ENCODE assay signal across 16 cellular contexts in the genomic region with DNA sequence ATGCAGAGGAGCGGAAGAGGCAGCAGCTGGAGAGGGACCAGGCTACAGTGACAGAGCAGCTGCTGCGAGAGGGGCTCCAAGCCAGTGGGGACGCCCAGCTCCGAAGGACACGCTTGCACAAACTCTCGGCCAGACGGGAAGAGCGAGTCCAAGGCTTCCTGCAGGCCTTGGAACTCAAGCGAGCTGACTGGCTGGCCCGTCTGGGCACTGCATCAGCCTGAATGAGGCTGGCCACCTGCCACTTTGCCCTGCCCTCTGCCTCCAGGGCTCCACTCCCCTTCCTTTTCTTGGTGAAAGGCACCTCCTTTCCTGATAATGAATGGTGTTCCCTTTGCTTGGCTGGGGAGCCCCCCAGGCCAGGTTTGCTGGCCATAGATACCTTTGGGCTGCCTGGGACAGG. TPM values are rescaled to one million over a fixed set of nuclear protein-coding genes. Genes with fewer than 3 reads are reported as not detected.
DNase-seq lines count a peak whose midpoint lies in the region; ATAC-seq and TF ChIP-seq lines count a peak whose summit lies in the region.
"Had no signal": no experiment of that assay in that cellular context is flagged by ENCODE, and none has a peak within 500 bp of the region (broad histone marks: within the 10 kb centered on the region; RNA-seq: fewer than 3 reads in every experiment).

No MANE protein-coding gene starts in this region.

- no peak for DNase-seq in activated naive CD8-positive, alpha-beta T cell treated with anti-CD3 and anti-CD28 coated beads for 36 hours
- no peak for DNase-seq in activated naive CD8-positive, alpha-beta T cell treated with anti-CD3 and anti-CD28 coated beads, Interleukin-2, amount 50 U/mL, for 24 hours
- no peak for DNase-seq in RWPE2 (ENCODE audit: low spot score)
- peak; percentile 33 for DNase-seq in left ventricle myocardium superior
- DNase-seq in stomach, result peak; percentile 45
- no peak for DNase-seq in A172 (ENCODE audit: low spot score)
- DNase-seq in stimulated activated CD8-positive, alpha-beta memory T cell treated with anti-CD3 and anti-CD28 coated beads, Interleukin-4, amount 100 ng/mL, for 48 hours, result no peak
- DNase-seq: AML-193; DND-41; islet precursor cell; NCI-H510A; stimulated activated naive CD8-positive, alpha-beta T cell treated with anti-CD3 and anti-CD28 coated beads, Interleukin-15, Interleukin-2, amounts not matched to agents 100 U/mL and 50 U/mL, for 24 hours had no signal

- peaks cover 25% of the 10 kb centered on the region for H3K4me1 Mint-ChIP-seq in activated naive CD8-positive, alpha-beta T cell treated with anti-CD3 and anti-CD28 coated beads for 36 hours
- peaks cover 24% of the 10 kb centered on the region for H3K4me1 Mint-ChIP-seq in activated naive CD8-positive, alpha-beta T cell treated with anti-CD3 and anti-CD28 coated beads, Interleukin-2, amount 50 U/mL, for 24 hours

- peak overlapping the region; percentile 21 for H3K27ac Mint-ChIP-seq in activated naive CD8-positive, alpha-beta T cell treated with anti-CD3 and anti-CD28 coated beads for 36 hours
- no peak overlapping the region for H3K27ac Mint-ChIP-seq in activated naive CD8-positive, alpha-beta T cell treated with anti-CD3 and anti-CD28 coated beads, Interleukin-2, amount 50 U/mL, for 24 hours
- H3K27ac Mint-ChIP-seq: activated naive CD4-positive, alpha-beta T cell treated with anti-CD3 and anti-CD28 coated beads, Interleukin-2, amount 50 U/mL, for 24 hours had no signal

- TF ChIP-seq CTCF in RWPE2 (IDR thresholded peaks at IDR 0.05; ENCODE audit: poor library complexity, severe bottlenecking), result no peak
- TF ChIP-seq CTCF in stomach (IDR thresholded peaks at IDR 0.05), result no peak

- peak overlapping the region; percentile 91 for H3K27ac ChIP-seq in RWPE2 (ENCODE audit: poor library complexity, severe bottlenecking)
- H3K27ac ChIP-seq in stomach, result no peak overlapping the region
- H3K27ac ChIP-seq: coronary artery had no signal

- no peak overlapping the region for H3K4me3 Mint-ChIP-seq in activated naive CD8-positive, alpha-beta T cell treated with anti-CD3 and anti-CD28 coated beads for 36 hours
- no peak overlapping the region for H3K4me3 Mint-ChIP-seq in activated naive CD8-positive, alpha-beta T cell treated with anti-CD3 and anti-CD28 coated beads, Interleukin-2, amount 50 U/mL, for 24 hours
- H3K4me3 Mint-ChIP-seq: activated naive CD4-positive, alpha-beta T cell treated with anti-CD3 and anti-CD28 coated beads, Interleukin-2, amount 50 U/mL, for 24 hours had no signal

- peaks cover 17% of the 10 kb centered on the region for H3K4me1 ChIP-seq in RWPE2 (ENCODE audit: insufficient read depth, poor library complexity, severe bottlenecking)
- H3K4me1 ChIP-seq in stomach, result peaks cover 18 to 44% (median 34%) of the 10 kb centered on the region in 4 donors

- intact Hi-C loops in left ventricle myocardium superior (cut with micrococcal nuclease), result no loop called here
- intact Hi-C loops in stomach (cut with DNase I; ENCODE audit: low total_unique reads), result no loop called here

- no peaks in the 10 kb centered on the region for H3K9me3 Mint-ChIP-seq in activated naive CD8-positive, alpha-beta T cell treated with anti-CD3 and anti-CD28 coated beads for 36 hours
- no peaks in the 10 kb centered on the region for H3K9me3 Mint-ChIP-seq in activated naive CD8-positive, alpha-beta T cell treated with anti-CD3 and anti-CD28 coated beads, Interleukin-2, amount 50 U/mL, for 24 hours
- H3K9me3 Mint-ChIP-seq: activated naive CD4-positive, alpha-beta T cell treated with anti-CD3 and anti-CD28 coated beads, Interleukin-2, amount 50 U/mL, for 24 hours had no signal

- H3K27me3 Mint-ChIP-seq in activated naive CD8-positive, alpha-beta T cell treated with anti-CD3 and anti-CD28 coated beads for 36 hours, result no peaks in the 10 kb centered on the region
- H3K27me3 Mint-ChIP-seq in activated naive CD8-positive, alpha-beta T cell treated with anti-CD3 and anti-CD28 coated beads, Interleukin-2, amount 50 U/mL, for 24 hours, result no peaks in the 10 kb centered on the region
- H3K27me3 Mint-ChIP-seq: activated naive CD4-positive, alpha-beta T cell treated with anti-CD3 and anti-CD28 coated beads, Interleukin-2, amount 50 U/mL, for 24 hours had no signal

- peaks cover 23% of the 10 kb centered on the region for H3K36me3 Mint-ChIP-seq in activated naive CD8-positive, alpha-beta T cell treated with anti-CD3 and anti-CD28 coated beads for 36 hours
- H3K36me3 Mint-ChIP-seq in activated naive CD8-positive, alpha-beta T cell treated with anti-CD3 and anti-CD28 coated beads, Interleukin-2, amount 50 U/mL, for 24 hours (ENCODE audit: low read depth), result peaks cover 33% of the 10 kb centered on the region

- ATAC-seq in activated naive CD8-positive, alpha-beta T cell treated with anti-CD3 and anti-CD28 coated beads, Interleukin-2, amount 50 U/mL, for 24 hours, result no peak
- no peak for ATAC-seq in RWPE2 (ENCODE audit: low read depth)
- ATAC-seq in left ventricle myocardium superior, result no peak
- no peak for ATAC-seq in HG03095 (IDR thresholded peaks at IDR 0.05; ENCODE audit: unreplicated experiment)
- ATAC-seq: GM12878; stimulated activated naive CD8-positive, alpha-beta T cell treated with anti-CD3 and anti-CD28 coated beads, Interleukin-15, Interleukin-2, amounts not matched to agents 100 U/mL and 50 U/mL, for 24 hours had no signal

- TF ChIP-seq EP300 in stomach (IDR thresholded peaks at IDR 0.05), result no peak

- no peaks in the 10 kb centered on the region for H3K9me3 ChIP-seq in RWPE2 (ENCODE audit: severe bottlenecking)
- no peaks in the 10 kb centered on the region for H3K9me3 ChIP-seq in stomach

- H3K4me3 ChIP-seq in RWPE2 (ENCODE audit: severe bottlenecking), result no peak overlapping the region
- H3K4me3 ChIP-seq in stomach, result no peak overlapping the region
- H3K4me3 ChIP-seq: coronary artery, GM12878 had no signal

- no peak for TF ChIP-seq POLR2A in stomach (IDR thresholded peaks at IDR 0.05)

- peaks cover 42% of the 10 kb centered on the region for H3K36me3 ChIP-seq in RWPE2 (ENCODE audit: low read depth)
- H3K36me3 ChIP-seq in stomach, result peaks cover 22 to 66% (median 60%) of the 10 kb centered on the region in 4 donors

- H3K27me3 ChIP-seq in RWPE2 (ENCODE audit: insufficient read depth, poor library complexity, severe bottlenecking) (no peaks in the 10 kb centered on the region), stomach (no peaks in the 10 kb centered on the region)

- 42 to 67% (median 64%) methylated on average over 10 of the region's 10 CpGs for WGBS in stomach, 5 donors

RNA-seq across cellular contexts. Expression of gene HMGN2, which starts 3.3 kb away (rescaled TPM):
- 100 to 1,000 TPM; 948 to 957 TPM for total RNA-seq in activated naive CD8-positive, alpha-beta T cell treated with anti-CD3 and anti-CD28 coated beads for 36 hours
- total RNA-seq in left ventricle myocardium superior, result 145 TPM
- total RNA-seq in stomach, result 100 to 1,000 TPM in 4 of 5 donors, 10 to 100 TPM in 1; 70.1 to 897 (median 422) TPM
- 100 to 1,000 TPM; 418 to 629 (median 615) TPM for polyA plus RNA-seq in stomach
- total RNA-seq in A172 (2014; rRNA removed; shearing (Covaris generic)), result 470 and 477 TPM in 2 replicates

RNA-seq across cellular contexts. Expression of gene DHDDS, which starts 36.8 kb away (rescaled TPM):
- 10 to 100 TPM; 43.8 to 45.9 TPM for total RNA-seq in activated naive CD8-positive, alpha-beta T cell treated with anti-CD3 and anti-CD28 coated beads for 36 hours
- total RNA-seq in left ventricle myocardium superior (29.3 TPM), stomach (10 to 100 TPM; 32.1 to 63.6 (median 48.1) TPM)
- polyA plus RNA-seq in stomach, result 10 to 100 TPM; 15.3 to 41.4 (median 20.8) TPM
- total RNA-seq in A172 (2014; rRNA removed; shearing (Covaris generic)), result 36.1 and 61.3 TPM in 2 replicates

RNA-seq across cellular contexts. Expression of gene LIN28A, which starts 58.3 kb away (rescaled TPM):
- total RNA-seq in activated naive CD8-positive, alpha-beta T cell treated with anti-CD3 and anti-CD28 coated beads for 36 hours, result not detected
- total RNA-seq in left ventricle myocardium superior, result not detected
- total RNA-seq in stomach, result not detected
- not detected for polyA plus RNA-seq in stomach
- not detected in 2 replicates for total RNA-seq in A172 (2014; rRNA removed; shearing (Covaris generic))

Comparison
In these comparisons a context has a peak if more than half of its experiments do, and no peak if none do; other contexts are left out.
1. DNase-seq: peak in left ventricle myocardium superior (single experiment) and stomach (single experiment); none in activated naive CD8-positive, alpha-beta T cell treated with anti-CD3 and anti-CD28 coated beads for 36 hours (single experiment), activated naive CD8-positive, alpha-beta T cell treated with anti-CD3 and anti-CD28 coated beads, Interleukin-2, amount 50 U/mL, for 24 hours (single experiment), RWPE2 (single experiment), A172 (single experiment) and stimulated activated CD8-positive, alpha-beta memory T cell treated with anti-CD3 and anti-CD28 coated beads, Interleukin-4, amount 100 ng/mL, for 48 hours (single experiment).